Comparison of ENCODE assay signal across 20 cellular contexts in genomic region chr20:46043556-46043955, GRCh38. TPM values are rescaled to one million over a fixed set of nuclear protein-coding genes. Genes with fewer than 3 reads are reported as not detected.
DNase-seq lines count a peak whose midpoint lies in the region; TF ChIP-seq lines count a peak whose summit lies in the region.
"Had no signal": no experiment of that assay in that cellular context is flagged by ENCODE, and none has a peak within 500 bp of the region (broad histone marks: within the 10 kb centered on the region; RNA-seq: fewer than 3 reads in every experiment).

No MANE protein-coding gene starts in this region.

- no peak overlapping the region for H2AFZ ChIP-seq in osteoblast (ENCODE audit: low read length)

- H4K20me1 ChIP-seq in osteoblast (ENCODE audit: insufficient read depth, low read length), result no peaks in the 10 kb centered on the region

- H3K4me2 ChIP-seq in osteoblast (ENCODE audit: insufficient read depth, low read length), result no peak overlapping the region
- H3K4me2 ChIP-seq: A549; BLaER1 treated with 17β-estradiol and CSF1 and Interleukin-3, amounts not matched to agents 10 nM and 100 nM had no signal

- peak overlapping the region; percentile 56 for H3K4me3 Mint-ChIP-seq in endothelial cell (ENCODE audit: unreplicated experiment)
- H3K4me3 Mint-ChIP-seq: B cell; CD4-positive, alpha-beta T cell; CD8-positive, alpha-beta T cell had no signal

- no peaks in the 10 kb centered on the region for H3K79me2 ChIP-seq in osteoblast (ENCODE audit: insufficient read depth, low read length)

- DNase-seq in NCI-H2171 (lab: John Stamatoyannopoulos, UW) (peak; percentile 48), NCI-H2171 treated with DMSO at 0.1 percent for 48 hours (lab: John Stamatoyannopoulos, UW) (no peak), endothelial cell (ENCODE audit: low spot score) (no peak), osteoblast (ENCODE audit: insufficient read length, low spot score, missing footprints) (peak; percentile 38), GM19240 (ENCODE audit: insufficient read length, low spot score) (no peak), HuH-7.5 (ENCODE audit: low spot score) (no peak), GM03348 (ENCODE audit: low spot score) (no peak)
- DNase-seq: AML-193; Caco-2; Calu3; CD4-positive, alpha-beta T cell; CD8-positive, alpha-beta T cell; DMS79 treated with DMSO at 0.1 percent for 48 hours; GF-D8 had no signal

- no peaks in the 10 kb centered on the region for H3K4me1 Mint-ChIP-seq in endothelial cell (ENCODE audit: unreplicated experiment)
- H3K4me1 Mint-ChIP-seq: B cell had no signal

- peaks cover 7% of the 10 kb centered on the region for H3K36me3 Mint-ChIP-seq in endothelial cell (ENCODE audit: low read depth, unreplicated experiment)
- H3K36me3 Mint-ChIP-seq: CD8-positive, alpha-beta T cell had no signal

- H3K9me3 Mint-ChIP-seq in endothelial cell (ENCODE audit: unreplicated experiment), result no peaks in the 10 kb centered on the region
- H3K9me3 Mint-ChIP-seq: CD4-positive, alpha-beta T cell; CD8-positive, alpha-beta T cell had no signal

- H3K27me3 Mint-ChIP-seq in endothelial cell (ENCODE audit: unreplicated experiment), result peaks cover 19% of the 10 kb centered on the region

- H3K36me3 ChIP-seq in osteoblast (ENCODE audit: insufficient read depth, low read length), result no peaks in the 10 kb centered on the region

- no peaks in the 10 kb centered on the region for H3K4me1 ChIP-seq in osteoblast (ENCODE audit: insufficient read depth, low read length)
- H3K4me1 ChIP-seq: A549; BLaER1 treated with 17β-estradiol and CSF1 and Interleukin-3, amounts not matched to agents 10 nM and 100 nM; Caco-2 had no signal

- no peaks in the 10 kb centered on the region for H3K9me3 ChIP-seq in osteoblast (ENCODE audit: low read depth, low read length)
- H3K9me3 ChIP-seq: A549; BLaER1 treated with 17β-estradiol and CSF1 and Interleukin-3, amounts not matched to agents 10 nM and 100 nM; Caco-2 had no signal

- no peak for TF ChIP-seq CTCF in endothelial cell (IDR thresholded peaks at IDR 0.05; ENCODE audit: unreplicated experiment)
- no peak for TF ChIP-seq CTCF in osteoblast (IDR thresholded peaks at IDR 0.05; ENCODE audit: extremely low read depth, low read depth, low read length)

- H3K4me3 ChIP-seq in osteoblast (ENCODE audit: insufficient read depth, low read length), result no peak overlapping the region
- H3K4me3 ChIP-seq: A549; BLaER1 treated with 17β-estradiol and CSF1 and Interleukin-3, amounts not matched to agents 10 nM and 100 nM; GM12878 had no signal

- no peak overlapping the region for H3K27ac Mint-ChIP-seq in endothelial cell (ENCODE audit: unreplicated experiment)
- H3K27ac Mint-ChIP-seq: B cell; CD4-positive, alpha-beta T cell; CD8-positive, alpha-beta T cell had no signal

- H3K27me3 ChIP-seq in osteoblast (ENCODE audit: insufficient read depth, low read length), result no peaks in the 10 kb centered on the region
- H3K27me3 ChIP-seq: BLaER1 treated with 17β-estradiol and CSF1 and Interleukin-3, amounts not matched to agents 10 nM and 100 nM had no signal

- no peak overlapping the region for H3K27ac ChIP-seq in osteoblast (ENCODE audit: low read depth, low read length)
- H3K27ac ChIP-seq: 22Rv1; A549; BLaER1 treated with 17β-estradiol and CSF1 and Interleukin-3, amounts not matched to agents 10 nM and 100 nM; C4-2B had no signal

RNA-seq across cellular contexts. Expression of gene SLC12A5, which starts 14.5 kb away (rescaled TPM):
- 8.8 TPM for total RNA-seq in endothelial cell (ENCODE audit: unreplicated experiment)
- under 0.01 TPM in 2 replicates for total RNA-seq in osteoblast

RNA-seq across cellular contexts. Expression of gene MMP9, which starts 34.8 kb away (rescaled TPM):
- total RNA-seq in endothelial cell (ENCODE audit: unreplicated experiment) (9.7 TPM), osteoblast (0.29 and 2.5 TPM in 2 replicates)
- total RNA-seq: Calu3 had no signal

RNA-seq across cellular contexts. Expression of gene NCOA5, which starts 46.2 kb away (rescaled TPM):
- total RNA-seq in endothelial cell (ENCODE audit: unreplicated experiment), result 34.9 TPM
- 12.4 and 14.5 TPM in 2 replicates for total RNA-seq in osteoblast

Comparison
In these comparisons a context has a peak if more than half of its experiments do, and no peak if none do; other contexts are left out.
1. DNase-seq: peak in NCI-H2171 (single experiment) and osteoblast (single experiment); none in NCI-H2171 treated with DMSO at 0.1 percent for 48 hours (single experiment), endothelial cell (single experiment), GM19240 (single experiment), HuH-7.5 (single experiment) and GM03348 (single experiment).